Comparison of ENCODE assay signal across 9 cellular contexts in genomic region chr17:38605230-38605851, GRCh38. TPM values are rescaled to one million over a fixed set of nuclear protein-coding genes. Genes with fewer than 3 reads are reported as not detected.
A peak's percentile ranks its signal among the peaks of the same experiment; 100 is the strongest.
DNase-seq lines count a peak whose midpoint lies in the region; ATAC-seq and TF ChIP-seq lines count a peak whose summit lies in the region.
"Had no signal": no experiment of that assay in that cellular context is flagged by ENCODE, and none has a peak within 500 bp of the region (broad histone marks: within the 10 kb centered on the region; RNA-seq: fewer than 3 reads in every experiment).

No MANE protein-coding gene starts in this region.

- intact Hi-C loops in Panc1 (cut with micrococcal nuclease; ENCODE audit: unreplicated experiment): no loop called here

- H3F3A ChIP-seq in smooth muscle cell (ENCODE audit: low read depth): no peaks in the 10 kb centered on the region

- H3K9me3 ChIP-seq in Panc1 (ENCODE audit: control insufficient read depth, insufficient read depth, low read depth, low read length) (no peaks in the 10 kb centered on the region), gastroesophageal sphincter (no peaks in the 10 kb centered on the region), smooth muscle cell (replicated peaks; ENCODE audit: low read depth) (no peaks in the 10 kb centered on the region), MG63 (no peaks in the 10 kb centered on the region)
- H3K9me3 ChIP-seq: pancreas had no signal

- peak overlapping the region; percentile 88 for H3K4me2 ChIP-seq in smooth muscle cell

- no peak for TF ChIP-seq CTCF in Panc1 (IDR thresholded peaks at IDR 0.05)
- no peak for TF ChIP-seq CTCF in gastroesophageal sphincter (IDR thresholded peaks at IDR 0.05)
- TF ChIP-seq CTCF in smooth muscle cell (IDR thresholded peaks at IDR 0.05; ENCODE audit: borderline replicate concordance, insufficient read depth, poor library complexity, severe bottlenecking): no peak

- peak; percentile 12 for DNase-seq in NCI-H1105 (lab: John Stamatoyannopoulos, UW)
- no peak for DNase-seq in NCI-H1105 treated with DMSO at 0.1 percent for 48 hours (lab: John Stamatoyannopoulos, UW)
- DNase-seq in Panc1 (ENCODE audit: low read depth, low spot score): no peak
- DNase-seq in smooth muscle cell (lab: John Stamatoyannopoulos, UW; ENCODE audit: unreplicated experiment): no peak
- DNase-seq in MG63: no peak
- no peak for DNase-seq in AG20443 (ENCODE audit: low spot score)

- no peak for TF ChIP-seq POLR2A in gastroesophageal sphincter (IDR thresholded peaks at IDR 0.05)

- no peaks in the 10 kb centered on the region for H3K27me3 ChIP-seq in Panc1 (ENCODE audit: control insufficient read depth, insufficient read depth, low read length)
- H3K27me3 ChIP-seq in gastroesophageal sphincter: peaks cover 100% of the 10 kb centered on the region
- peaks cover 72% of the 10 kb centered on the region for H3K27me3 ChIP-seq in smooth muscle cell (ENCODE audit: low read depth)
- H3K27me3 ChIP-seq in MG63: peaks cover 4% of the 10 kb centered on the region; the same call in 1 of the 2 replicates
- H3K27me3 ChIP-seq: pancreas had no signal

- H2AFZ ChIP-seq in smooth muscle cell (ENCODE audit: low read depth): no peak overlapping the region

- peak; percentile 43 for ATAC-seq in Panc1
- ATAC-seq in gastroesophageal sphincter: peak; percentile 52
- ATAC-seq in GM19452 (IDR thresholded peaks at IDR 0.05; ENCODE audit: unreplicated experiment): no peak

- no peaks in the 10 kb centered on the region for H4K20me1 ChIP-seq in smooth muscle cell (ENCODE audit: low read depth)

- H3K36me3 ChIP-seq in Panc1 (ENCODE audit: control insufficient read depth, insufficient read depth, low read length) (no peaks in the 10 kb centered on the region), gastroesophageal sphincter (no peaks in the 10 kb centered on the region), smooth muscle cell (ENCODE audit: low read depth) (no peaks in the 10 kb centered on the region), MG63 (no peaks in the 10 kb centered on the region)
- H3K36me3 ChIP-seq: pancreas had no signal

- no peaks in the 10 kb centered on the region for H3K79me2 ChIP-seq in smooth muscle cell (ENCODE audit: low read depth)

- in situ Hi-C loops in Panc1 (cut with HindIII; ENCODE audit: low pct_unique_long_range_greater_than_20kb, low sequenced_read_pairs): no loop called here

- WGBS in gastroesophageal sphincter (ENCODE audit: low coverage in 1 of 2), 2 donors: no CpG with 5 or more reads among the region's 49 CpGs
- 0% methylated on average over 15 of the region's 49 CpGs for WGBS in smooth muscle cell (ENCODE audit: low lambda C conversion rate)

- H3K4me1 ChIP-seq in Panc1 (ENCODE audit: control insufficient read depth, insufficient read depth, low read length): peaks cover 14% of the 10 kb centered on the region
- H3K4me1 ChIP-seq in gastroesophageal sphincter: peaks cover 0 to 46% (median 17%) of the 10 kb centered on the region in 3 donors
- peaks cover 22% of the 10 kb centered on the region for H3K4me1 ChIP-seq in smooth muscle cell (ENCODE audit: low read depth)

- no peak overlapping the region for H3K9ac ChIP-seq in smooth muscle cell (ENCODE audit: low read depth)

- POLR2A ChIA-PET in Panc1 (lab: Charles Lee): no interaction called here

- no peak overlapping the region for H3K27ac ChIP-seq in Panc1 (ENCODE audit: low read length)
- peak overlapping the region in 2 of 4 donors; percentile 40 to 60 for H3K27ac ChIP-seq in gastroesophageal sphincter
- H3K27ac ChIP-seq in smooth muscle cell (ENCODE audit: low read depth): no peak overlapping the region

- BruUV-seq in Panc1 (replicated peaks; lab: Mats Ljungman, UMichigan): no TSS peak

- H3K4me3 ChIP-seq in Panc1 (ENCODE audit: low read depth in 2 of 2, low read length in 2 of 2): peak overlapping the region; percentile 23 to 49; a peak in 3 of 4 replicates
- peak overlapping the region; percentile 13 to 62 for H3K4me3 ChIP-seq in gastroesophageal sphincter
- H3K4me3 ChIP-seq in smooth muscle cell: peak overlapping the region; percentile 48
- H3K4me3 ChIP-seq in MG63: no peak overlapping the region; the same call in 1 of the 2 replicates

- TF ChIP-seq EP300 in gastroesophageal sphincter (IDR thresholded peaks at IDR 0.05): no peak

- CTCF ChIA-PET in Panc1 (lab: Charles Lee): interaction anchor here (0.8 kb wide), 1 partner anchor 38 kb away, joined by 9 read pairs; no protein-coding TSS in a partner anchor

RNA-seq across cellular contexts. Expression of gene SRCIN1, which starts 0.4 kb away (rescaled TPM):
- 12.8 TPM for total RNA-seq in Panc1 (2021; ENCODE audit: unreplicated experiment)
- polyA plus RNA-seq in Panc1 (2012; ENCODE audit: insufficient read length): 13.0 TPM
- total RNA-seq in gastroesophageal sphincter: 1 to 10 TPM in 2 of 4 donors, under 1 TPM in 2; 0.67 to 2.6 (median 1.5) TPM
- 0.09 and 0.90 TPM in 2 replicates for total RNA-seq in smooth muscle cell
- 0.16 and 0.72 TPM in 2 replicates for polyA plus RNA-seq in smooth muscle cell
- total RNA-seq in MG63 (2014; rRNA removed; shearing (Covaris generic); ENCODE audit: low replicate concordance): 0.05 and 0.07 TPM in 2 replicates
